ENCODE assay signal across 39 cellular contexts in the genomic region with DNA sequence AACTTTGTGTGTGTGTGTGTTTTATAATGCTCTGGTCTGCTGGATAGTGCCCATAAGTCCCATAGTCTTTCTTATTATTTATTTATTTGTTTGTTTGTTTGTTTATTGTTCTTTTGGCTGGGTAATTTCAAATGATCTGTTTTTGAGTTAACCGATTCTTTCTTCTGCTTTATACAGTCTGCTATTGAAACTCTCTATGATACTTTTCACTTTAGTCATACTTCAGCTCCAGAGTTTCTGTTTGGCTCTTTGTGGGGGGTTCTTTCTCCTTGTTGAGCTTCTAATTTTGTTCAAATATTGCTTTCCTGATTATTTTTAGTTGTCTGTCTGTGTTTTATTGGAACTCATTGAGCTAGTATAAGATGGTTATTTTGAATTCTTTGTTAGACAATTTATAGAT. TPM values are rescaled to one million over a fixed set of nuclear protein-coding genes. Genes with fewer than 3 reads are reported as not detected.
"Had no signal": no experiment of that assay in that cellular context is flagged by ENCODE, and none has a peak within 500 bp of the region (broad histone marks: within the 10 kb centered on the region; RNA-seq: fewer than 3 reads in every experiment).

No MANE protein-coding gene starts in this region.

- DNase-seq: activated CD4-positive, alpha-beta memory T cell treated with anti-CD3 and anti-CD28 coated beads, Interleukin-2, amount 10 ng/mL, durations not matched to agents 7 days and 5 days; activated CD4-positive, alpha-beta T cell treated with anti-CD3 and anti-CD28 coated beads for 1 hour; activated CD4-positive, alpha-beta T cell treated with anti-CD3 and anti-CD28 coated beads for 36 hours; activated CD4-positive, alpha-beta T cell treated with anti-CD3 and anti-CD28 coated beads for 48 hours; activated CD4-positive, alpha-beta T cell treated with anti-CD3 and anti-CD28 coated beads, Interleukin-2, amount 10 ng/mL, durations not matched to agents 7 days and 5 days; activated CD4-positive, alpha-beta T cell treated with anti-CD3 and anti-CD28 coated beads, Interleukin-2, amount 50 U/mL, for 48 hours; activated CD4-positive, CD25-positive, alpha-beta regulatory T cell; activated CD8-positive, alpha-beta memory T cell treated with anti-CD3 and anti-CD28 coated beads for 24 hours; activated CD8-positive, alpha-beta memory T cell treated with anti-CD3 and anti-CD28 coated beads, Interleukin-2, amount 10 ng/mL, durations not matched to agents 7 days and 5 days; activated CD8-positive, alpha-beta memory T cell treated with anti-CD3 and anti-CD28 coated beads, Interleukin-2, amount 50 U/mL, for 48 hours; activated CD8-positive, alpha-beta T cell treated with anti-CD3 and anti-CD28 coated beads, Interleukin-2, amount 10 ng/mL, durations not matched to agents 7 days and 5 days; activated effector memory CD4-positive, alpha-beta T cell treated with Interleukin-2 at 50 U/mL for 16 hours; activated gamma-delta T cell; activated naive CD4-positive, alpha-beta T cell treated with anti-CD3 and anti-CD28 coated beads, Interleukin-2, amount 10 ng/mL, durations not matched to agents 7 days and 5 days; activated naive CD4-positive, alpha-beta T cell treated with Interleukin-2 at 50 U/mL for 16 hours; activated naive CD8-positive, alpha-beta T cell treated with anti-CD3 and anti-CD28 coated beads, Interleukin-2, amount 10 ng/mL, durations not matched to agents 7 days and 5 days; activated naive CD8-positive, alpha-beta T cell treated with anti-CD3 and anti-CD28 coated beads, Interleukin-2, amount 50 U/mL, for 24 hours; activated T-cell treated with anti-CD3 and anti-CD28 coated beads, Interleukin-2, amount 50 U/mL, for 24 hours; amygdala; anterior cingulate cortex; caudate nucleus; cerebellar nuclear complex; T-helper 1 cell; T-helper 2 cell; T-helper 9 cell had no signal

- H3K4me1 Mint-ChIP-seq: activated CD4-positive, alpha-beta memory T cell treated with anti-CD3 and anti-CD28 coated beads, Interleukin-2, amount 10 ng/mL, durations not matched to agents 7 days and 5 days; activated CD4-positive, alpha-beta T cell treated with anti-CD3 and anti-CD28 coated beads for 36 hours; activated CD4-positive, alpha-beta T cell treated with anti-CD3 and anti-CD28 coated beads, Interleukin-2, amount 10 ng/mL, durations not matched to agents 7 days and 5 days; activated CD8-positive, alpha-beta memory T cell treated with anti-CD3 and anti-CD28 coated beads, Interleukin-2, amount 10 ng/mL, durations not matched to agents 7 days and 5 days; activated naive CD4-positive, alpha-beta T cell treated with anti-CD3 and anti-CD28 coated beads, Interleukin-2, amount 10 ng/mL, durations not matched to agents 7 days and 5 days; activated naive CD4-positive, alpha-beta T cell treated with anti-CD3 and anti-CD28 coated beads, Interleukin-2, amount 50 U/mL, for 24 hours; activated naive CD8-positive, alpha-beta T cell treated with anti-CD3 and anti-CD28 coated beads, Interleukin-2, amount 10 ng/mL, durations not matched to agents 7 days and 5 days; activated naive CD8-positive, alpha-beta T cell treated with anti-CD3 and anti-CD28 coated beads, Interleukin-2, amount 50 U/mL, for 24 hours; brain; central memory CD8-positive, alpha-beta T cell had no signal

- H3K4me1 ChIP-seq: ascending aorta had no signal

- H3K36me3 Mint-ChIP-seq: activated CD8-positive, alpha-beta memory T cell treated with anti-CD3 and anti-CD28 coated beads, Interleukin-2, amount 10 ng/mL, durations not matched to agents 7 days and 5 days; activated naive CD4-positive, alpha-beta T cell treated with anti-CD3 and anti-CD28 coated beads, Interleukin-2, amount 10 ng/mL, durations not matched to agents 7 days and 5 days; activated naive CD4-positive, alpha-beta T cell treated with anti-CD3 and anti-CD28 coated beads, Interleukin-2, amount 50 U/mL, for 24 hours; activated naive CD8-positive, alpha-beta T cell treated with anti-CD3 and anti-CD28 coated beads, Interleukin-2, amount 10 ng/mL, durations not matched to agents 7 days and 5 days; brain had no signal

- H3K27me3 ChIP-seq: ascending aorta, cardiac muscle cell had no signal

- H3K27me3 Mint-ChIP-seq: activated CD4-positive, alpha-beta memory T cell treated with anti-CD3 and anti-CD28 coated beads, Interleukin-2, amount 10 ng/mL, durations not matched to agents 7 days and 5 days; activated naive CD8-positive, alpha-beta T cell treated with anti-CD3 and anti-CD28 coated beads, Interleukin-2, amount 50 U/mL, for 24 hours; central memory CD8-positive, alpha-beta T cell had no signal

- H3K4me3 Mint-ChIP-seq: activated CD4-positive, alpha-beta memory T cell treated with anti-CD3 and anti-CD28 coated beads, Interleukin-2, amount 10 ng/mL, durations not matched to agents 7 days and 5 days; activated CD4-positive, alpha-beta T cell treated with anti-CD3 and anti-CD28 coated beads for 36 hours; activated CD4-positive, alpha-beta T cell treated with anti-CD3 and anti-CD28 coated beads, Interleukin-2, amount 10 ng/mL, durations not matched to agents 7 days and 5 days; activated CD8-positive, alpha-beta memory T cell treated with anti-CD3 and anti-CD28 coated beads, Interleukin-2, amount 10 ng/mL, durations not matched to agents 7 days and 5 days; activated CD8-positive, alpha-beta T cell treated with anti-CD3 and anti-CD28 coated beads, Interleukin-2, amount 10 ng/mL, durations not matched to agents 7 days and 5 days; activated naive CD4-positive, alpha-beta T cell treated with anti-CD3 and anti-CD28 coated beads, Interleukin-2, amount 10 ng/mL, durations not matched to agents 7 days and 5 days; activated naive CD4-positive, alpha-beta T cell treated with anti-CD3 and anti-CD28 coated beads, Interleukin-2, amount 50 U/mL, for 24 hours; activated naive CD8-positive, alpha-beta T cell; activated naive CD8-positive, alpha-beta T cell treated with anti-CD3 and anti-CD28 coated beads, Interleukin-2, amount 10 ng/mL, durations not matched to agents 7 days and 5 days; activated naive CD8-positive, alpha-beta T cell treated with anti-CD3 and anti-CD28 coated beads, Interleukin-2, amount 50 U/mL, for 24 hours; activated T-cell treated with anti-CD3 and anti-CD28 coated beads, Interleukin-2, amount 50 U/mL, for 24 hours; brain; central memory CD8-positive, alpha-beta T cell; T-helper 1 cell treated with Interleukin-12 subunit alpha and Interleukin-12 subunit beta and Interleukin-4 antibody, amounts not matched to agents 30 μg/mL and 1 μg/mL, for 36 hours; T-helper 2 cell treated with Interferon-gamma antibody and Interleukin-4, amounts not matched to agents 5 μg/mL and 100 μg/mL, for 36 hours had no signal

- H3K27ac Mint-ChIP-seq: activated CD4-positive, alpha-beta memory T cell treated with anti-CD3 and anti-CD28 coated beads, Interleukin-2, amount 10 ng/mL, durations not matched to agents 7 days and 5 days; activated CD4-positive, alpha-beta T cell treated with anti-CD3 and anti-CD28 coated beads for 36 hours; activated CD4-positive, alpha-beta T cell treated with anti-CD3 and anti-CD28 coated beads, Interleukin-2, amount 10 ng/mL, durations not matched to agents 7 days and 5 days; activated CD8-positive, alpha-beta memory T cell treated with anti-CD3 and anti-CD28 coated beads, Interleukin-2, amount 10 ng/mL, durations not matched to agents 7 days and 5 days; activated CD8-positive, alpha-beta T cell treated with anti-CD3 and anti-CD28 coated beads, Interleukin-2, amount 10 ng/mL, durations not matched to agents 7 days and 5 days; activated naive CD4-positive, alpha-beta T cell treated with anti-CD3 and anti-CD28 coated beads, Interleukin-2, amount 10 ng/mL, durations not matched to agents 7 days and 5 days; activated naive CD4-positive, alpha-beta T cell treated with anti-CD3 and anti-CD28 coated beads, Interleukin-2, amount 50 U/mL, for 24 hours; activated naive CD8-positive, alpha-beta T cell; activated naive CD8-positive, alpha-beta T cell treated with anti-CD3 and anti-CD28 coated beads, Interleukin-2, amount 10 ng/mL, durations not matched to agents 7 days and 5 days; activated naive CD8-positive, alpha-beta T cell treated with anti-CD3 and anti-CD28 coated beads, Interleukin-2, amount 50 U/mL, for 24 hours; activated T-cell treated with anti-CD3 and anti-CD28 coated beads, Interleukin-2, amount 50 U/mL, for 24 hours; activated T-helper 2 cell treated with anti-CD3 and anti-CD28 coated beads, Interferon-gamma antibody, Interleukin-2, Interleukin-4, amounts not matched to agents 10 μg/mL and 5 μg/mL and 100 μg/mL, durations not matched to agents 14 hours and 24 hours and 36 hours; brain; T-helper 1 cell treated with Interleukin-12 subunit alpha and Interleukin-12 subunit beta and Interleukin-4 antibody, amounts not matched to agents 30 μg/mL and 1 μg/mL, for 36 hours; T-helper 2 cell treated with Interferon-gamma antibody and Interleukin-4, amounts not matched to agents 5 μg/mL and 100 μg/mL, for 36 hours had no signal

- H3K27ac ChIP-seq: ascending aorta, cardiac muscle cell, VCaP had no signal

- H3K9me3 Mint-ChIP-seq: activated CD4-positive, alpha-beta memory T cell treated with anti-CD3 and anti-CD28 coated beads, Interleukin-2, amount 10 ng/mL, durations not matched to agents 7 days and 5 days; activated CD4-positive, alpha-beta T cell treated with anti-CD3 and anti-CD28 coated beads, Interleukin-2, amount 10 ng/mL, durations not matched to agents 7 days and 5 days; activated naive CD4-positive, alpha-beta T cell treated with anti-CD3 and anti-CD28 coated beads, Interleukin-2, amount 10 ng/mL, durations not matched to agents 7 days and 5 days; activated naive CD8-positive, alpha-beta T cell treated with anti-CD3 and anti-CD28 coated beads, Interleukin-2, amount 10 ng/mL, durations not matched to agents 7 days and 5 days; activated T-cell treated with anti-CD3 and anti-CD28 coated beads, Interleukin-2, amount 50 U/mL, for 24 hours; activated T-helper 2 cell treated with anti-CD3 and anti-CD28 coated beads, Interferon-gamma antibody, Interleukin-2, Interleukin-4, amounts not matched to agents 10 μg/mL and 5 μg/mL and 100 μg/mL, durations not matched to agents 14 hours and 24 hours and 36 hours; T-helper 1 cell treated with Interleukin-12 subunit alpha and Interleukin-12 subunit beta and Interleukin-4 antibody, amounts not matched to agents 30 μg/mL and 1 μg/mL, for 36 hours had no signal

- H3K4me3 ChIP-seq: ascending aorta, cardiac muscle cell had no signal

- ATAC-seq: activated CD4-positive, alpha-beta T cell treated with anti-CD3 and anti-CD28 coated beads for 36 hours; activated CD4-positive, CD25-positive, alpha-beta regulatory T cell treated with anti-CD3 and anti-CD28 coated beads, Interleukin-2, amount 50 U/mL, for 24 hours; activated CD8-positive, alpha-beta memory T cell treated with anti-CD3 and anti-CD28 coated beads, Interleukin-2, amount 10 ng/mL, durations not matched to agents 7 days and 5 days; activated CD8-positive, alpha-beta T cell treated with anti-CD3 and anti-CD28 coated beads, Interleukin-2, amount 10 ng/mL, durations not matched to agents 7 days and 5 days; activated naive CD8-positive, alpha-beta T cell treated with anti-CD3 and anti-CD28 coated beads, Interleukin-2, amount 50 U/mL, for 24 hours had no signal

- H3K36me3 ChIP-seq: ascending aorta, cardiac muscle cell had no signal

- H3K9me3 ChIP-seq: ascending aorta had no signal

- FAIRE-seq: bronchial epithelial cell, TTC549 had no signal

RNA-seq across cellular contexts. Expression of gene CXCL3, which starts 10.0 kb away (rescaled TPM):
- total RNA-seq: activated CD4-positive, alpha-beta memory T cell treated with anti-CD3 and anti-CD28 coated beads, Interleukin-2, amount 10 ng/mL, durations not matched to agents 7 days and 5 days; activated CD4-positive, alpha-beta T cell treated with anti-CD3 and anti-CD28 coated beads for 36 hours; activated CD4-positive, alpha-beta T cell treated with anti-CD3 and anti-CD28 coated beads, Interleukin-2, amount 10 ng/mL, durations not matched to agents 7 days and 5 days; activated CD8-positive, alpha-beta memory T cell treated with anti-CD3 and anti-CD28 coated beads, Interleukin-2, amount 10 ng/mL, durations not matched to agents 7 days and 5 days; activated CD8-positive, alpha-beta T cell treated with anti-CD3 and anti-CD28 coated beads, Interleukin-2, amount 10 ng/mL, durations not matched to agents 7 days and 5 days; ascending aorta; cardiac muscle cell had no signal

RNA-seq across cellular contexts. Expression of gene CXCL5, which starts 30.0 kb away (rescaled TPM):
- total RNA-seq: activated CD4-positive, alpha-beta memory T cell treated with anti-CD3 and anti-CD28 coated beads, Interleukin-2, amount 10 ng/mL, durations not matched to agents 7 days and 5 days; activated CD4-positive, alpha-beta T cell treated with anti-CD3 and anti-CD28 coated beads for 36 hours; activated CD4-positive, alpha-beta T cell treated with anti-CD3 and anti-CD28 coated beads, Interleukin-2, amount 10 ng/mL, durations not matched to agents 7 days and 5 days; activated CD8-positive, alpha-beta memory T cell treated with anti-CD3 and anti-CD28 coated beads, Interleukin-2, amount 10 ng/mL, durations not matched to agents 7 days and 5 days; activated CD8-positive, alpha-beta T cell treated with anti-CD3 and anti-CD28 coated beads, Interleukin-2, amount 10 ng/mL, durations not matched to agents 7 days and 5 days; activated naive CD8-positive, alpha-beta T cell treated with anti-CD3 and anti-CD28 coated beads, Interleukin-2, amount 10 ng/mL, durations not matched to agents 7 days and 5 days; activated T-helper 2 cell treated with anti-CD3 and anti-CD28 coated beads, Interferon-gamma antibody, Interleukin-2, Interleukin-4, amounts not matched to agents 10 μg/mL and 5 μg/mL and 100 μg/mL, durations not matched to agents 14 hours and 24 hours and 36 hours; ascending aorta; cardiac muscle cell; chondrocyte had no signal
- polyA plus RNA-seq: cardiac muscle cell had no signal

RNA-seq across cellular contexts. Expression of gene PPBP, which starts 40.5 kb away (rescaled TPM):
- total RNA-seq: activated CD4-positive, alpha-beta memory T cell treated with anti-CD3 and anti-CD28 coated beads, Interleukin-2, amount 10 ng/mL, durations not matched to agents 7 days and 5 days; activated CD4-positive, alpha-beta T cell treated with anti-CD3 and anti-CD28 coated beads for 36 hours; activated CD4-positive, alpha-beta T cell treated with anti-CD3 and anti-CD28 coated beads, Interleukin-2, amount 10 ng/mL, durations not matched to agents 7 days and 5 days; activated CD8-positive, alpha-beta memory T cell treated with anti-CD3 and anti-CD28 coated beads, Interleukin-2, amount 10 ng/mL, durations not matched to agents 7 days and 5 days; activated CD8-positive, alpha-beta T cell treated with anti-CD3 and anti-CD28 coated beads, Interleukin-2, amount 10 ng/mL, durations not matched to agents 7 days and 5 days; activated naive CD8-positive, alpha-beta T cell treated with anti-CD3 and anti-CD28 coated beads, Interleukin-2, amount 10 ng/mL, durations not matched to agents 7 days and 5 days; activated T-helper 2 cell treated with anti-CD3 and anti-CD28 coated beads, Interferon-gamma antibody, Interleukin-2, Interleukin-4, amounts not matched to agents 10 μg/mL and 5 μg/mL and 100 μg/mL, durations not matched to agents 14 hours and 24 hours and 36 hours; ascending aorta; cardiac muscle cell; chondrocyte had no signal
- polyA plus RNA-seq: cardiac muscle cell had no signal

RNA-seq across cellular contexts. Expression of gene PF4, which starts 46.7 kb away (rescaled TPM):
- total RNA-seq: activated CD4-positive, alpha-beta memory T cell treated with anti-CD3 and anti-CD28 coated beads, Interleukin-2, amount 10 ng/mL, durations not matched to agents 7 days and 5 days; activated CD4-positive, alpha-beta T cell treated with anti-CD3 and anti-CD28 coated beads for 36 hours; activated CD4-positive, alpha-beta T cell treated with anti-CD3 and anti-CD28 coated beads, Interleukin-2, amount 10 ng/mL, durations not matched to agents 7 days and 5 days; activated CD8-positive, alpha-beta memory T cell treated with anti-CD3 and anti-CD28 coated beads, Interleukin-2, amount 10 ng/mL, durations not matched to agents 7 days and 5 days; activated CD8-positive, alpha-beta T cell treated with anti-CD3 and anti-CD28 coated beads, Interleukin-2, amount 10 ng/mL, durations not matched to agents 7 days and 5 days; activated naive CD8-positive, alpha-beta T cell treated with anti-CD3 and anti-CD28 coated beads, Interleukin-2, amount 10 ng/mL, durations not matched to agents 7 days and 5 days; activated T-helper 2 cell treated with anti-CD3 and anti-CD28 coated beads, Interferon-gamma antibody, Interleukin-2, Interleukin-4, amounts not matched to agents 10 μg/mL and 5 μg/mL and 100 μg/mL, durations not matched to agents 14 hours and 24 hours and 36 hours; bronchial epithelial cell; cardiac muscle cell had no signal
- polyA plus RNA-seq: cardiac muscle cell had no signal
